ENCODE assay signal across 18 cellular contexts in the genomic region with DNA sequence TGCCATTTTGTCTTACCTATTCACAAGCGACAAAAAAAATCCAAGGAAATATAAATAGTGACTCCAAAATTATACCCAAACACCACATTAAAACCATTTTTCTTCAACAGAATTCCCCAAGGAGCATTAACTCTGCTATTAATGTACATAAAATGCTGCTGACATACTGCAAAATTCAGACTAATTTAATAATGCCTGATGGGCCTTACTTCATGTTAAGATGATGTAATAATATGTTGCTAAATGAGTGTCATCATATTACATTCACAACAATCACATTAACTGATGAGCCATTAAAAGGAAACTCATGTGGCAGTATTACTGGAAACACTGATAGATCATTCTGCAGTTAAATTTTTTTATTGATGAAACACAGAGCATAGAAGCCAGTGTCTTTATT.
DNase-seq lines count a peak whose midpoint lies in the region; TF ChIP-seq lines count a peak whose summit lies in the region.
"Had no signal": no experiment of that assay in that cellular context is flagged by ENCODE, and none has a peak within 500 bp of the region (broad histone marks: within the 10 kb centered on the region; RNA-seq: fewer than 3 reads in every experiment).

No MANE protein-coding gene starts in this region.

- TF ChIP-seq CTCF in AG10803 (conservative IDR thresholded peaks at IDR 0.05; ENCODE audit: low read length) (no peak), epithelial cell of esophagus (IDR thresholded peaks at IDR 0.05; ENCODE audit: insufficient read depth, low read depth, low read length, missing control alignments) (no peak)

- DNase-seq in AG10803 (ENCODE audit: low read depth): peak; percentile 18
- peak; percentile 8 for DNase-seq in GF-D8 (lab: John Stamatoyannopoulos, UW)
- peak; percentile 15 for DNase-seq in SK-N-DZ (ENCODE audit: low spot score)
- peak; percentile 37 for DNase-seq in epithelial cell of esophagus (ENCODE audit: low read depth)
- no peak for DNase-seq in SKM-1 treated with dmso at 0.1 percent for 144 hours (lab: John Stamatoyannopoulos, UW; ENCODE audit: unreplicated experiment)
- DNase-seq in NCI-H524 (lab: John Stamatoyannopoulos, UW): no peak
- no peak for DNase-seq in HK-2 (ENCODE audit: unreplicated experiment)
- DNase-seq: DMS79, HFFc6, Kasumi-1, MM.1S, NCI-H1436, NCI-H1930, NCI-H2171 treated with DMSO at 0.1 percent for 48 hours, NCI-H446 treated with DMSO at 0.1 percent for 48 hours, NCI-H748 treated with DMSO at 0.1 percent for 48 hours, OCI-M1, Right ventricle myocardium superior had no signal

- no peak overlapping the region for H3K4me3 ChIP-seq in AG10803 (ENCODE audit: low read length)
- H3K4me3 ChIP-seq in epithelial cell of esophagus (ENCODE audit: low read length): no peak overlapping the region

Comparison
In these comparisons a context has a peak if more than half of its experiments do, and no peak if none do; other contexts are left out.
1. DNase-seq: peak in AG10803 (single experiment), GF-D8 (single experiment), SK-N-DZ (single experiment) and epithelial cell of esophagus (single experiment); none in SKM-1 treated with dmso at 0.1 percent for 144 hours (single experiment), NCI-H524 (0 of 2) and HK-2 (single experiment).